ENCODE assay signal across 19 cellular contexts in genomic region chr1:226373376-226373775, GRCh38. TPM values are rescaled to one million over a fixed set of nuclear protein-coding genes. Genes with fewer than 3 reads are reported as not detected.
DNase-seq lines count a peak whose midpoint lies in the region; ATAC-seq and TF ChIP-seq lines count a peak whose summit lies in the region.
"Had no signal": no experiment of that assay in that cellular context is flagged by ENCODE, and none has a peak within 500 bp of the region (broad histone marks: within the 10 kb centered on the region; RNA-seq: fewer than 3 reads in every experiment).

No MANE protein-coding gene starts in this region.

- peak in 1 of 2 donors; percentile 12 for ATAC-seq in gastrocnemius medialis
- no peak for ATAC-seq in HG03196 (IDR thresholded peaks at IDR 0.05; ENCODE audit: unreplicated experiment)
- ATAC-seq: GM12878, K562 had no signal

- DNase-seq in glutamatergic neuron = no peak
- no peak for DNase-seq in gastrocnemius medialis
- no peak for DNase-seq in G401 (ENCODE audit: low spot score)
- no peak for DNase-seq in SKM-1 (lab: John Stamatoyannopoulos, UW; ENCODE audit: unreplicated experiment)
- no peak for DNase-seq in SKM-1 treated with dmso at 0.1 percent for 144 hours (lab: John Stamatoyannopoulos, UW; ENCODE audit: unreplicated experiment)
- DNase-seq: Caco-2, DMS53, HCEC 1CT, NCI-H1436 treated with DMSO at 0.1 percent for 48 hours, NCI-H2081, NCI-H524 treated with DMSO at 0.1 percent for 48 hours, OCI-M1 had no signal

- H3K27me3 ChIP-seq in BLaER1 treated with 17β-estradiol and CSF1 and Interleukin-3, amounts not matched to agents 10 nM and 100 nM = no peaks in the 10 kb centered on the region
- H3K27me3 ChIP-seq in gastrocnemius medialis = no peaks in the 10 kb centered on the region

- peaks cover 81 to 92% (median 83%) of the 10 kb centered on the region in 11 experiments for H3K36me3 ChIP-seq in BLaER1 treated with 17β-estradiol and CSF1 and Interleukin-3, amounts not matched to agents 10 nM and 100 nM
- H3K36me3 ChIP-seq in gastrocnemius medialis = peaks cover 3 to 72% of the 10 kb centered on the region in 2 donors

- H3K36me3 Mint-ChIP-seq in IgD-negative memory B cell = no peaks in the 10 kb centered on the region
- peaks cover 14% of the 10 kb centered on the region for H3K36me3 Mint-ChIP-seq in glutamatergic neuron (ENCODE audit: unreplicated experiment)

- H3K9ac ChIP-seq in BLaER1 treated with 17β-estradiol and CSF1 and Interleukin-3, amounts not matched to agents 10 nM and 100 nM = 0 out of 22 replicates have a peak overlapping the region, but pooled peaks of 2 of the 11 experiments have one; percentile 23 to 24

- H3K9me3 Mint-ChIP-seq in IgD-negative memory B cell (no peaks in the 10 kb centered on the region), glutamatergic neuron (ENCODE audit: unreplicated experiment) (no peaks in the 10 kb centered on the region)
- H3K9me3 Mint-ChIP-seq: CD14-positive monocyte had no signal

- in situ Hi-C loops in gastrocnemius medialis (cut with MboI; ENCODE audit: low sequenced_read_pairs in 4 of 4) (no loop called here), G401 (cut with HindIII; ENCODE audit: low sequenced_read_pairs) (no loop called here)

- H3K4me1 Mint-ChIP-seq in IgD-negative memory B cell = peaks cover 32 to 37% (median 33%) of the 10 kb centered on the region in 3 donors
- peaks cover 25% of the 10 kb centered on the region for H3K4me1 Mint-ChIP-seq in glutamatergic neuron (ENCODE audit: low read depth, unreplicated experiment)

- H3K4me2 ChIP-seq in BLaER1 treated with 17β-estradiol and CSF1 and Interleukin-3, amounts not matched to agents 10 nM and 100 nM = peak overlapping the region in 10 of 11 experiments; percentile 30 to 98 (median 96); a peak in 18 of 22 replicates

- peak overlapping the region in 8 of 11 experiments; percentile 38 to 97 (median 90); a peak in 17 of 22 replicates for H3K27ac ChIP-seq in BLaER1 treated with 17β-estradiol and CSF1 and Interleukin-3, amounts not matched to agents 10 nM and 100 nM
- H3K27ac ChIP-seq in gastrocnemius medialis = peak overlapping the region; percentile 41 to 67 (median 50)
- H3K27ac ChIP-seq: RWPE1 had no signal

- no peak overlapping the region for H3K4me3 Mint-ChIP-seq in IgD-negative memory B cell
- H3K4me3 Mint-ChIP-seq in glutamatergic neuron (ENCODE audit: unreplicated experiment) = no peak overlapping the region
- H3K4me3 Mint-ChIP-seq: CD14-positive monocyte had no signal

- H3K27me3 Mint-ChIP-seq in IgD-negative memory B cell (no peaks in the 10 kb centered on the region), glutamatergic neuron (ENCODE audit: unreplicated experiment) (no peaks in the 10 kb centered on the region)

- no peak overlapping the region for H3K4me3 ChIP-seq in BLaER1 treated with 17β-estradiol and CSF1 and Interleukin-3, amounts not matched to agents 10 nM and 100 nM
- H3K4me3 ChIP-seq in gastrocnemius medialis = no peak overlapping the region
- H3K4me3 ChIP-seq: GM12878, K562 had no signal

- H3K27ac Mint-ChIP-seq in IgD-negative memory B cell (peak overlapping the region in 2 of 3 donors; percentile 36 to 60), glutamatergic neuron (ENCODE audit: unreplicated experiment) (peak overlapping the region; percentile 72)
- H3K27ac Mint-ChIP-seq: CD14-positive monocyte had no signal

- H3K9me3 ChIP-seq in BLaER1 treated with 17β-estradiol and CSF1 and Interleukin-3, amounts not matched to agents 10 nM and 100 nM (replicated peaks in 1 of 11) = no peaks in the 10 kb centered on the region
- H3K9me3 ChIP-seq in gastrocnemius medialis = no peaks in the 10 kb centered on the region
- H3K9me3 ChIP-seq: Caco-2 had no signal

- TF ChIP-seq CTCF in glutamatergic neuron (IDR thresholded peaks at IDR 0.05; ENCODE audit: partially characterized antibody, unreplicated experiment) (no peak), gastrocnemius medialis (IDR thresholded peaks at IDR 0.05 in 4 of 5, conservative IDR thresholded peaks at IDR 0.05 in 1 of 5) (no peak)

- peaks cover 49 to 70% (median 66%) of the 10 kb centered on the region in 10 experiments for H3K4me1 ChIP-seq in BLaER1 treated with 17β-estradiol and CSF1 and Interleukin-3, amounts not matched to agents 10 nM and 100 nM
- peaks cover 11 to 16% of the 10 kb centered on the region in 2 donors for H3K4me1 ChIP-seq in gastrocnemius medialis
- H3K4me1 ChIP-seq: Caco-2 had no signal

- H4K20me1 ChIP-seq in BLaER1 treated with 17β-estradiol and CSF1 and Interleukin-3, amounts not matched to agents 10 nM and 100 nM = peaks cover 0 to 50% (median 7%) of the 10 kb centered on the region in 11 experiments; a peak in 14 of 22 replicates

- intact Hi-C loops in gastrocnemius medialis (cut with DNase I; ENCODE audit: low total_unique reads) = no loop called here

- no peak for TF ChIP-seq POLR2A in gastrocnemius medialis (IDR thresholded peaks at IDR 0.05)

RNA-seq across cellular contexts. Expression of gene PARP1, which starts 34.5 kb away (rescaled TPM):
- 321 TPM for polyA plus RNA-seq in IgD-negative memory B cell
- total RNA-seq in glutamatergic neuron (ENCODE audit: unreplicated experiment) = 168 TPM
- 100 to 1,000 TPM in 2 of 4 donors, 10 to 100 TPM in 2; 63.8 to 117 (median 99.7) TPM for total RNA-seq in gastrocnemius medialis
- total RNA-seq in G401 (2014; rRNA removed; shearing (Covaris generic)) = 156 and 218 TPM in 2 replicates
